Comparison of ENCODE assay signal across 8 cellular contexts in genomic region chr6:37170273-37171140, GRCh38. TPM values are rescaled to one million over a fixed set of nuclear protein-coding genes. Genes with fewer than 3 reads are reported as not detected.
DNase-seq lines count a peak whose midpoint lies in the region; ATAC-seq, FAIRE-seq and TF ChIP-seq lines count a peak whose summit lies in the region.

No MANE protein-coding gene starts in this region.

- H3K27ac ChIP-seq in SK-N-MC (no peak overlapping the region), GM12878 (ENCODE audit: control insufficient read depth, insufficient read depth) (peak overlapping the region; percentile 61), iPS-20b (ENCODE audit: low read length) (no peak overlapping the region), spleen (peak overlapping the region; percentile 58 to 96 (median 92))

- no peaks in the 10 kb centered on the region for H3K9me3 ChIP-seq in SK-N-MC (ENCODE audit: low read depth, low read length)
- no peaks in the 10 kb centered on the region for H3K9me3 ChIP-seq in GM12878 (replicated peaks; ENCODE audit: control insufficient read depth, insufficient read depth, low read length)
- no peaks in the 10 kb centered on the region for H3K9me3 ChIP-seq in iPS-20b (ENCODE audit: insufficient read depth, low read depth, low read length)
- H3K9me3 ChIP-seq in spleen: no peaks in the 10 kb centered on the region

- CTCF ChIA-PET in GM12878 (lab: Yijun Ruan, JAX): interaction anchor here (0.7 to 6.0 kb wide), 37 partner anchors 12 to 404 kb away, joined by 3 to 260 read pairs (median 6); partner anchors contain the start of genes FGD2 and MTCH1

- H3K4me3 ChIP-seq in SK-N-MC (peak overlapping the region; percentile 87), GM12878 (peak overlapping the region; percentile 83), iPS-20b (ENCODE audit: low read length) (peak overlapping the region; percentile 84), spleen (peak overlapping the region; percentile 78 to 98 (median 92))

- H4K20me1 ChIP-seq in GM12878 (ENCODE audit: control insufficient read depth, insufficient read depth): no peaks in the 10 kb centered on the region; the same call in 1 of the 2 replicates

- DNase-seq in EL (peak; percentile 50), HUDEP-2 (lab: John Stamatoyannopoulos, UW; ENCODE audit: unreplicated experiment in 76 of 76) (peak in 53 of 76 experiments; percentile 37 to 94 (median 68)), SK-N-MC (ENCODE audit: low read depth, low spot score) (no peak), GM12878 (ENCODE audit: low read depth, low spot score) (no peak), spleen (no peak), NCI-H187 treated with DMSO at 0.1 percent for 48 hours (lab: John Stamatoyannopoulos, UW) (no peak)

- no peak for FAIRE-seq in GM12878 (lab: Jason Lieb, UNC)

- peak; percentile 31; the same call in 1 of the 2 replicates for TF ChIP-seq RAD21 in GM12878 (IDR thresholded peaks at IDR 0.05; ENCODE audit: insufficient read depth, low read depth, low read length)

- WGBS in GM12878 (ENCODE audit: insufficient coverage, insufficient replicate concordance, low lambda C conversion rate, missing lambda C conversion rate): under 1% methylated on average over 85 of the region's 89 CpGs
- WGBS in spleen, 5 donors: 0 to 1% (median 1%) methylated on average over 17 to 89 of the region's 89 CpGs; no CpG with 5 or more reads in 1 of the 5 donors

- H3K9ac ChIP-seq in SK-N-MC (ENCODE audit: insufficient read length) (peak overlapping the region; percentile 51), GM12878 (ENCODE audit: control insufficient read depth, insufficient read depth, low read length) (peak overlapping the region; percentile 76), iPS-20b (ENCODE audit: low read depth, low read length) (peak overlapping the region; percentile 90)

- H3K4me2 ChIP-seq in GM12878 (ENCODE audit: control insufficient read depth, insufficient read depth): peak overlapping the region; percentile 96

- BruUV-seq in GM12878 (replicated peaks; lab: Mats Ljungman, UMichigan): no TSS peak

- H3K27me3 ChIP-seq in GM12878 (replicated peaks in 1 of 2; ENCODE audit: control insufficient read depth in 2 of 2, insufficient read depth in 2 of 2, low read length in 1 of 2) (no peaks in the 10 kb centered on the region), iPS-20b (ENCODE audit: insufficient read depth, low read length) (peaks cover 5% of the 10 kb centered on the region; the same call in 1 of the 2 replicates), spleen (replicated peaks in 1 of 7) (peaks cover 0 to 9% (median 0%) of the 10 kb centered on the region in 7 donors)

- TF ChIP-seq EP300 in GM12878 (IDR thresholded peaks at IDR 0.05; ENCODE audit: borderline replicate concordance in 1 of 2, control insufficient read depth in 1 of 2, low read depth in 2 of 2, low read length in 2 of 2): no peak

- peaks cover 23% of the 10 kb centered on the region for H3K4me1 ChIP-seq in GM12878 (ENCODE audit: control insufficient read depth, insufficient read depth, low read length)
- H3K4me1 ChIP-seq in iPS-20b (ENCODE audit: insufficient read depth, low read length): peaks cover 17% of the 10 kb centered on the region
- H3K4me1 ChIP-seq in spleen: peaks cover 29 to 73% (median 67%) of the 10 kb centered on the region in 6 donors

- RAD21 ChIA-PET in GM12878 (lab: Charles Lee; ENCODE audit: unreplicated experiment): interaction anchor here (0.5 to 8.3 kb wide), 34 partner anchors 12 to 562 kb away, joined by 3 to 255 read pairs (median 5); partner anchors contain the start of genes C6orf89, MTCH1, PI16 and TBC1D22B

- TF ChIP-seq POLR2A in GM12878 (IDR thresholded peaks at IDR 0.05; ENCODE audit: low read depth, low read length): no peak
- TF ChIP-seq POLR2A in spleen (IDR thresholded peaks at IDR 0.05): no peak

- SMC1A ChIA-PET in GM12878 (lab: Charles Lee; ENCODE audit: uncharacterized antibody, unreplicated experiment): interaction anchor here (0.8 to 12.2 kb wide), 28 partner anchors 9 to 405 kb away, joined by 3 to 266 read pairs (median 8); partner anchors contain the start of genes TBC1D22B and TMEM217

- H3K79me2 ChIP-seq in GM12878 (ENCODE audit: control insufficient read depth, insufficient read depth, low read length): peaks cover 12% of the 10 kb centered on the region

- in situ Hi-C loops in GM12878 (cut with MboI): loop anchor here (5.0 to 10.0 kb wide), 3 partner anchors 118 to 406 kb away; no protein-coding TSS in a partner anchor

- ATAC-seq in GM21515 (IDR thresholded peaks at IDR 0.05; ENCODE audit: unreplicated experiment) (peak; percentile 22), GM12878 (peak; percentile 59)

- intact Hi-C loops in GM12878 (cut with micrococcal nuclease; ENCODE audit: unreplicated experiment) (loop anchor here (5.0 to 10.0 kb wide), 3 partner anchors 58 to 406 kb away; partner anchors contain the start of gene C6orf89), spleen (cut with DNase I; ENCODE audit: low total_unique reads) (no loop called here)

- H2AFZ ChIP-seq in GM12878 (ENCODE audit: control insufficient read depth, low read depth, low read length): peak overlapping the region; percentile 63

- POLR2A ChIA-PET in GM12878 (lab: Charles Lee): interaction anchor here (0.6 to 4.1 kb wide), 13 partner anchors 9 to 405 kb away, joined by 3 to 43 read pairs (median 3); partner anchors contain the start of genes C6orf89 and MTCH1

- H3K36me3 ChIP-seq in SK-N-MC (ENCODE audit: insufficient read depth, low read length) (peaks cover 11% of the 10 kb centered on the region; the same call in 1 of the 2 replicates), GM12878 (ENCODE audit: control insufficient read depth in 2 of 2, insufficient read depth in 2 of 2, low read length in 1 of 2) (peaks cover 7 to 8% of the 10 kb centered on the region in 2 experiments), iPS-20b (ENCODE audit: insufficient read depth, low read depth, low read length) (peaks cover 36% of the 10 kb centered on the region), spleen (peaks cover 0 to 42% (median 29%) of the 10 kb centered on the region in 6 donors)

- TF ChIP-seq CTCF in GM12878 (IDR thresholded peaks at IDR 0.05 in 2 of 3, conservative IDR thresholded peaks at IDR 0.05 in 1 of 3; ENCODE audit: control insufficient read depth in 2 of 3, extremely low read depth in 1 of 3, insufficient read depth in 1 of 3, low read depth in 3 of 3, low read length in 3 of 3) (peak; percentile 15 to 18 (median 18); a peak in 3 of 6 replicates), spleen (IDR thresholded peaks at IDR 0.05 in 8 of 11, conservative IDR thresholded peaks at IDR 0.05 in 3 of 11) (peak in 4 of 11 experiments; percentile 27 to 33 (median 28))

TF ChIP-seq in GM12878, 131 proteins besides CTCF, POLR2A, EP300 and RAD21 (continues in another document):
- peak; percentile 75 for TF ChIP-seq IKZF1 (conservative IDR thresholded peaks at IDR 0.05)
- no peak for TF ChIP-seq CHD4 (IDR thresholded peaks at IDR 0.05)
- no peak for TF ChIP-seq EZH2 (IDR thresholded peaks at IDR 0.05; ENCODE audit: borderline replicate concordance, control insufficient read depth, low read depth, low read length)
- no peak for TF ChIP-seq ZNF207 (IDR thresholded peaks at IDR 0.05; ENCODE audit: borderline replicate concordance)
- TF ChIP-seq GATAD2B (conservative IDR thresholded peaks at IDR 0.05; ENCODE audit: low read depth): peak; percentile 96
- TF ChIP-seq SP1 (IDR thresholded peaks at IDR 0.05; ENCODE audit: low read depth, low read length): no peak
- no peak for TF ChIP-seq TAF1 (IDR thresholded peaks at IDR 0.05; ENCODE audit: borderline replicate concordance, low read depth, low read length)
- TF ChIP-seq RBBP5 (conservative IDR thresholded peaks at IDR 0.05): no peak
- no peak for TF ChIP-seq EGR1 (IDR thresholded peaks at IDR 0.05; ENCODE audit: borderline replicate concordance in 1 of 2, low read depth in 2 of 2, low read length in 2 of 2)
- no peak for TF ChIP-seq WRNIP1 (IDR thresholded peaks at IDR 0.05; ENCODE audit: borderline replicate concordance, low read depth, low read length)
- no peak for TF ChIP-seq STAT3 (IDR thresholded peaks at IDR 0.05; ENCODE audit: low read depth, low read length)
- no peak for TF ChIP-seq ZNF384 (IDR thresholded peaks at IDR 0.05; ENCODE audit: borderline replicate concordance, low read depth, low read length)

RNA-seq across cellular contexts. Expression of gene PIM1, which starts 0.6 kb away (rescaled TPM):
- 6.3 and 7.3 TPM in 2 replicates for total RNA-seq in GM12878 (2013; cell fraction: nucleolus; rRNA removed)
- total RNA-seq in GM12878 (2014; rRNA removed) (10.6 and 12.5 TPM in 2 replicates), GM12878 (2014; rRNA removed; fragmentation: Illumina TruSeq; extraction: Trizol) (9.9 and 10.5 TPM in 2 replicates), GM12878 (2021) (20.6 and 22.0 TPM in 2 replicates), spleen (100 to 1,000 TPM in 3 of 7 donors, 10 to 100 TPM in 4; 34.8 to 176 (median 91.5) TPM)
- 8.2 TPM for polyA plus RNA-seq in GM12878 (2011; ENCODE audit: low read depth)
- polyA plus RNA-seq in GM12878 (2011; rRNA removed) (6.4 and 10.4 TPM in 2 replicates), GM12878 (2014; fragmentation: Illumina TruSeq; extraction: Trizol) (29.0 and 33.9 TPM in 2 replicates), GM12878 (2014; fragmentation: Nextera tagmentation; extraction: Ambion mirVana) (1 to 10 TPM in 1 of 2 experiments, under 1 TPM in 1; 0.66 to 3.0 TPM), GM12878 (2014; rRNA removed) (11.1 and 11.6 TPM in 2 replicates), GM12878 (2016; fragmentation: Nextera tagmentation; extraction: Ambion mirVana) (1 to 10 TPM; 7.0 to 8.1 TPM), spleen (10 to 100 TPM; 22.1 to 37.3 (median 22.3) TPM)
- polyA plus RNA-seq in GM12878 (2011; cell fraction: cytosol; rRNA removed): 9.2 and 10.8 TPM in 2 replicates
- 14.0 and 16.8 TPM in 2 replicates for polyA plus RNA-seq in GM12878 (2011; cell fraction: nucleus; rRNA removed)
- polyA plus RNA-seq in GM12878 (2012): 12.5 and 17.7 TPM in 2 replicates
- polyA minus RNA-seq in GM12878 (2011; rRNA and poly(A)+ RNA removed): 9.8 and 11.3 TPM in 2 replicates
- polyA minus RNA-seq in GM12878 (2011; cell fraction: cytosol; rRNA and poly(A)+ RNA removed): 4.7 and 7.4 TPM in 2 replicates
- polyA minus RNA-seq in GM12878 (2011; cell fraction: nucleus; rRNA and poly(A)+ RNA removed): 6.0 and 8.4 TPM in 2 replicates

Comparison
In these comparisons a context has a peak if more than half of its experiments do, and no peak if none do; other contexts are left out.
1. DNase-seq: peak in EL (single experiment) and HUDEP-2 (53 of 76); none in SK-N-MC (single experiment), GM12878 (single experiment), spleen (single experiment) and NCI-H187 treated with DMSO at 0.1 percent for 48 hours (single experiment).
2. H3K27ac ChIP-seq: peak in GM12878 (single experiment) and spleen (8 of 8); none in SK-N-MC (single experiment) and iPS-20b (single experiment).
3. Peak in every context shown above with its lines, with median percentiles within 50 percentile points of each other: H3K4me3 ChIP-seq and H3K9ac ChIP-seq.